In the genomic region with DNA sequence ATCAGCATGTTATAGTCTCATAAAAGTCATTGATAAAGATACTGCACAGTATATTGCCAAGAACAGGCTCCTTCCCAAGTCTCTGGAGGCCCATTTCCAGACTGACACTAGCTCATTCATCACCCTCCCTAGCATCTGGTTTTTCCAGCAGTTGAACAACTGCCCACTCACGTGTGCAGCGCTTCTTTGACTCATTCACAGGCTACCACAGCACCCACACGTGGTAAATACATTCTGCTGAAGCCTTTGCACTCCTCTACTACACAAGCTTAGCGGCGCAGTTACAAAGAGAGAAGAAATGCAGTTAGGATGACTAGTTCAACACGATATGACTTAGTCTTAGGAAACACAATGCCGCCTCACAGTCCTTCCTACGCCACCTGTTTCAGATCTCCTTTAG, we compare ENCODE assay signal across 8 cellular contexts.
DNase-seq lines count a peak whose midpoint lies in the region; ATAC-seq and TF ChIP-seq lines count a peak whose summit lies in the region.

No MANE protein-coding gene starts in this region.

- DNase-seq in HCEC 1CT (peak; percentile 82), foreskin fibroblast (peak; percentile 80), mucosa of descending colon (no peak), NCI-H2029 treated with DMSO at 0.1 percent for 48 hours (lab: John Stamatoyannopoulos, UW) (no peak), HUDEP-2 (lab: John Stamatoyannopoulos, UW; ENCODE audit: unreplicated experiment in 76 of 76) (no peak)
- peak; percentile 14 to 51 for DNase-seq in activated CD4-positive, alpha-beta T cell treated with anti-CD3 and anti-CD28 coated beads, Interleukin-2, amount 50 U/mL, for 24 hours (ENCODE audit: low read depth in 1 of 2, low spot score in 1 of 2)
- DNase-seq in stimulated activated CD4-positive, alpha-beta T cell treated with anti-CD3 and anti-CD28 coated beads, Interleukin-2, amount 100 ng/mL, for 24 hours, result peak; percentile 47 to 59

- H3K36me3 ChIP-seq in mucosa of descending colon (ENCODE audit: low read depth), result no peaks in the 10 kb centered on the region

- TF ChIP-seq CTCF in foreskin fibroblast (IDR thresholded peaks at IDR 0.05; ENCODE audit: low read depth, low read length), result no peak
- TF ChIP-seq CTCF in mucosa of descending colon (IDR thresholded peaks at IDR 0.05), result no peak

- intact Hi-C loops in mucosa of descending colon (cut with DNase I, micrococcal nuclease), result no loop called here

- ATAC-seq in mucosa of descending colon, result no peak
- no peak for ATAC-seq in HG02981 (IDR thresholded peaks at IDR 0.05; ENCODE audit: unreplicated experiment)

- peaks cover 6% of the 10 kb centered on the region for H3K4me1 ChIP-seq in mucosa of descending colon (ENCODE audit: low read depth)

- no peaks in the 10 kb centered on the region for H3K9me3 ChIP-seq in mucosa of descending colon

- H3K4me3 ChIP-seq in foreskin fibroblast (ENCODE audit: low read depth in 1 of 2, low read length in 2 of 2) (no peak overlapping the region), mucosa of descending colon (no peak overlapping the region)

Comparison
In these comparisons a context has a peak if more than half of its experiments do, and no peak if none do; other contexts are left out.
1. DNase-seq: peak in HCEC 1CT (single experiment), activated CD4-positive, alpha-beta T cell treated with anti-CD3 and anti-CD28 coated beads, Interleukin-2, amount 50 U/mL, for 24 hours (2 of 2), foreskin fibroblast (2 of 2) and stimulated activated CD4-positive, alpha-beta T cell treated with anti-CD3 and anti-CD28 coated beads, Interleukin-2, amount 100 ng/mL, for 24 hours (2 of 2); none in mucosa of descending colon (0 of 3), NCI-H2029 treated with DMSO at 0.1 percent for 48 hours (single experiment) and HUDEP-2 (0 of 76).